Comparison of ENCODE assay signal across 1 cellular context in genomic region chr22:36757608-36758220, GRCh38.
TF ChIP-seq lines count a peak whose summit lies in the region.

No MANE protein-coding gene starts in this region.

TF ChIP-seq in endothelial cell of umbilical vein, 7 proteins besides CTCF, POLR2A, EP300 and RAD21 (continued from another document):
- TF ChIP-seq, protein P1, sequence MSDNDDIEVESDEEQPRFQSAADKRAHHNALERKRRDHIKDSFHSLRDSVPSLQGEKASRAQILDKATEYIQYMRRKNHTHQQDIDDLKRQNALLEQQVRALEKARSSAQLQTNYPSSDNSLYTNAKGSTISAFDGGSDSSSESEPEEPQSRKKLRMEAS (IDR thresholded peaks at IDR 0.05; ENCODE audit: insufficient read depth, insufficient read length): no peak
- TF ChIP-seq POLR2AphosphoS5 (IDR thresholded peaks at IDR 0.05; ENCODE audit: insufficient read depth, low read depth, low read length) (no peak), JUN (IDR thresholded peaks at IDR 0.05; ENCODE audit: borderline replicate concordance, insufficient read depth, insufficient read length, low read depth) (no peak), GATA2 (IDR thresholded peaks at IDR 0.05; ENCODE audit: insufficient read depth, insufficient read length, low read depth, low read length) (no peak), MYC (IDR thresholded peaks at IDR 0.05; ENCODE audit: low read depth, low read length) (no peak)
TF ChIP-seq in endothelial cell of umbilical vein: peak in this region for 0.
